ENCODE assay signal across 25 cellular contexts in genomic region chr16:15690296-15690695, GRCh38. TPM values are rescaled to one million over a fixed set of nuclear protein-coding genes. Genes with fewer than 3 reads are reported as not detected.
DNase-seq lines count a peak whose midpoint lies in the region; ATAC-seq, FAIRE-seq and TF ChIP-seq lines count a peak whose summit lies in the region.
"Had no signal": no experiment of that assay in that cellular context is flagged by ENCODE, and none has a peak within 500 bp of the region (broad histone marks: within the 10 kb centered on the region; RNA-seq: fewer than 3 reads in every experiment).

No MANE protein-coding gene starts in this region.

- no peak for FAIRE-seq in RCC 7860 (lab: Jason Lieb, UNC)
- FAIRE-seq: A549, HepG2 had no signal

- POLR2A ChIA-PET in MCF 10A (lab: Yijun Ruan, JAX) = interaction anchor here (1.6 to 2.7 kb wide), 2 partner anchors 47 to 48 kb away, joined by 3 to 10 read pairs; partner anchors contain the start of gene MARF1

- TF ChIP-seq POLR2A in breast epithelium (IDR thresholded peaks at IDR 0.05) = no peak

- peaks cover 98% of the 10 kb centered on the region for H3K36me3 Mint-ChIP-seq in MCF 10A (ENCODE audit: insufficient read depth, unreplicated experiment)

- H3K4me1 Mint-ChIP-seq in MCF 10A (ENCODE audit: insufficient read depth, unreplicated experiment) = peaks cover 6% of the 10 kb centered on the region
- H3K4me1 Mint-ChIP-seq in stimulated activated naive CD8-positive, alpha-beta T cell treated with anti-CD3 and anti-CD28 coated beads, Interleukin-15, amount 100 ng/mL, for 72 hours = no peaks in the 10 kb centered on the region
- H3K4me1 Mint-ChIP-seq: neural crest cell, WTC11 had no signal

- H3K27me3 ChIP-seq in breast epithelium (no peaks in the 10 kb centered on the region), ascending aorta (no peaks in the 10 kb centered on the region), aorta (ENCODE audit: control insufficient read depth in 1 of 2, insufficient read depth in 2 of 2, low read length in 1 of 2) (no peaks in the 10 kb centered on the region)
- H3K27me3 ChIP-seq: sigmoid colon, uterus had no signal

- intact Hi-C loops in MCF 10A (cut with micrococcal nuclease) (no loop called here), breast epithelium (cut with DNase I; ENCODE audit: low total_unique reads) (no loop called here), ascending aorta (cut with DNase I) (no loop called here), aorta (cut with DNase I) (no loop called here)

- H3K27ac ChIP-seq in breast epithelium (no peak overlapping the region), ascending aorta (peak overlapping the region; percentile 61 to 76), aorta (ENCODE audit: low read depth in 1 of 2, low read length in 2 of 2) (peak overlapping the region in 1 of 2 donors; percentile 87)
- H3K27ac ChIP-seq: A549, sigmoid colon, uterus had no signal

- WGBS in aorta, 2 donors = 9 to 15% methylated on average over 3 of the region's 3 CpGs

- no peak overlapping the region for H3K4me3 Mint-ChIP-seq in MCF 10A (ENCODE audit: unreplicated experiment)
- no peak overlapping the region for H3K4me3 Mint-ChIP-seq in stimulated activated naive CD8-positive, alpha-beta T cell treated with anti-CD3 and anti-CD28 coated beads, Interleukin-15, amount 100 ng/mL, for 72 hours
- H3K4me3 Mint-ChIP-seq: neural crest cell, WTC11 had no signal

- H3K9me3 ChIP-seq in breast epithelium = no peaks in the 10 kb centered on the region
- no peaks in the 10 kb centered on the region for H3K9me3 ChIP-seq in ascending aorta
- H3K9me3 ChIP-seq in aorta (ENCODE audit: control insufficient read depth, low read length) = no peaks in the 10 kb centered on the region
- H3K9me3 ChIP-seq: A549, sigmoid colon, uterus had no signal

- no peak for TF ChIP-seq CTCF in MCF 10A (IDR thresholded peaks at IDR 0.05; ENCODE audit: unreplicated experiment)
- no peak for TF ChIP-seq CTCF in breast epithelium (IDR thresholded peaks at IDR 0.05)
- no peak for TF ChIP-seq CTCF in ascending aorta (IDR thresholded peaks at IDR 0.05)

- CTCF ChIA-PET in MCF 10A (lab: Yijun Ruan, JAX) = interaction anchor here (1.3 to 1.4 kb wide), 2 partner anchors 10 to 14 kb away, joined by 3 to 6 read pairs; no protein-coding TSS in a partner anchor

- peak; percentile 40 for ATAC-seq in aorta (ENCODE audit: low FRiP score)
- no peak for ATAC-seq in stimulated activated naive CD8-positive, alpha-beta T cell treated with anti-CD3 and anti-CD28 coated beads, Interleukin-15, amount 100 ng/mL, for 72 hours
- ATAC-seq: A549, HepG2, WTC11 had no signal

- no peaks in the 10 kb centered on the region for H3K9me3 Mint-ChIP-seq in MCF 10A (ENCODE audit: unreplicated experiment)
- no peaks in the 10 kb centered on the region for H3K9me3 Mint-ChIP-seq in stimulated activated naive CD8-positive, alpha-beta T cell treated with anti-CD3 and anti-CD28 coated beads, Interleukin-15, amount 100 ng/mL, for 72 hours
- H3K9me3 Mint-ChIP-seq: neural crest cell, WTC11 had no signal

- H3K4me3 ChIP-seq in breast epithelium = no peak overlapping the region
- H3K4me3 ChIP-seq in ascending aorta = no peak overlapping the region
- H3K4me3 ChIP-seq in aorta (ENCODE audit: low read length in 2 of 2) = no peak overlapping the region
- H3K4me3 ChIP-seq: A549, sigmoid colon, uterus had no signal

- no peaks in the 10 kb centered on the region for H3K27me3 Mint-ChIP-seq in MCF 10A (ENCODE audit: insufficient read depth, unreplicated experiment)
- no peaks in the 10 kb centered on the region for H3K27me3 Mint-ChIP-seq in stimulated activated naive CD8-positive, alpha-beta T cell treated with anti-CD3 and anti-CD28 coated beads, Interleukin-15, amount 100 ng/mL, for 72 hours

- H3K4me1 ChIP-seq in breast epithelium (no peaks in the 10 kb centered on the region), ascending aorta (peaks cover 0 to 7% of the 10 kb centered on the region in 2 donors), aorta (ENCODE audit: control insufficient read depth in 1 of 2, insufficient read depth in 2 of 2, low read length in 2 of 2) (no peaks in the 10 kb centered on the region)
- H3K4me1 ChIP-seq: A549, sigmoid colon, uterus had no signal

- H3K27ac Mint-ChIP-seq in MCF 10A (ENCODE audit: low read depth, unreplicated experiment) = peak overlapping the region; percentile 39
- no peak overlapping the region for H3K27ac Mint-ChIP-seq in stimulated activated naive CD8-positive, alpha-beta T cell treated with anti-CD3 and anti-CD28 coated beads, Interleukin-15, amount 100 ng/mL, for 72 hours
- H3K27ac Mint-ChIP-seq: WTC11 had no signal

- no TSS peak for BruUV-seq in MCF 10A (replicated peaks; lab: Mats Ljungman, UMichigan)

- DNase-seq in MCF 10A (ENCODE audit: unreplicated experiment) = peak; percentile 11
- no peak for DNase-seq in breast epithelium (ENCODE audit: low spot score in 2 of 2)
- peak in 1 of 2 donors; percentile 74 for DNase-seq in ascending aorta (ENCODE audit: low spot score in 2 of 2)
- DNase-seq in fibroblast of peridontal ligament (ENCODE audit: extremely low read depth) = peak; percentile 20
- DNase-seq in aorta = peak in 1 of 2 donors; percentile 19
- DNase-seq in RCC 7860 (ENCODE audit: low spot score) = no peak
- no peak for DNase-seq in activated CD4-positive, alpha-beta T cell treated with anti-CD3 and anti-CD28 coated beads, Interleukin-2, amount 50 U/mL, for 4 hours
- DNase-seq in stimulated activated naive CD8-positive, alpha-beta T cell treated with anti-CD3 and anti-CD28 coated beads, Interleukin-15, amount 100 ng/mL, for 72 hours = no peak
- DNase-seq: activated effector memory CD4-positive, alpha-beta T cell treated with Interleukin-2 at 50 U/mL for 16 hours; C1 segment of cervical spinal cord; H7; head of caudate nucleus; mammary epithelial cell; NCI-H1105; NCI-H2081; NCI-H345; NCI-H748 treated with DMSO at 0.1 percent for 48 hours; RPMI8226; sigmoid colon; stimulated activated CD8-positive, alpha-beta memory T cell treated with anti-CD3 and anti-CD28 coated beads, Interleukin-4, amount 100 ng/mL, for 48 hours; uterus had no signal

- H3K36me3 ChIP-seq in breast epithelium (peaks cover 7% of the 10 kb centered on the region), ascending aorta (peaks cover 39 to 74% of the 10 kb centered on the region in 2 donors), aorta (ENCODE audit: control insufficient read depth in 1 of 2, insufficient read depth in 2 of 2, low read length in 1 of 2) (peaks cover 0 to 6% of the 10 kb centered on the region in 2 donors)
- H3K36me3 ChIP-seq: uterus had no signal

RNA-seq across cellular contexts. Expression of gene NDE1, which starts 40.3 kb away (rescaled TPM):
- 121 and 162 TPM in 2 replicates for total RNA-seq in MCF 10A (2022)
- 10 to 100 TPM; 19.0 to 34.7 (median 34.1) TPM for total RNA-seq in breast epithelium
- 21.9 TPM for total RNA-seq in ascending aorta
- total RNA-seq in aorta = 10 to 100 TPM; 32.0 to 42.8 TPM
- polyA plus RNA-seq in aorta = 10 to 100 TPM; 14.8 to 15.7 TPM

RNA-seq across cellular contexts. Expression of gene MARF1, which starts 47.3 kb away (rescaled TPM):
- total RNA-seq in MCF 10A (2022) (48.1 and 56.2 TPM in 2 replicates), breast epithelium (10 to 100 TPM; 42.9 to 49.3 (median 47.5) TPM), ascending aorta (16.0 TPM), aorta (10 to 100 TPM; 73.5 to 92.8 TPM)
- polyA plus RNA-seq in aorta = 10 to 100 TPM; 28.8 to 34.2 TPM

Comparison
In these comparisons a context has a peak if more than half of its experiments do, and no peak if none do; other contexts are left out.
1. DNase-seq: peak in MCF 10A (single experiment) and fibroblast of peridontal ligament (single experiment); none in breast epithelium (0 of 2), RCC 7860 (single experiment), activated CD4-positive, alpha-beta T cell treated with anti-CD3 and anti-CD28 coated beads, Interleukin-2, amount 50 U/mL, for 4 hours (0 of 2) and stimulated activated naive CD8-positive, alpha-beta T cell treated with anti-CD3 and anti-CD28 coated beads, Interleukin-15, amount 100 ng/mL, for 72 hours (0 of 2).
2. H3K27ac ChIP-seq: peak in ascending aorta (2 of 2); none in breast epithelium (0 of 2).